ENCODE assay signal across 8 cellular contexts in genomic region chr22:45235101-45235777, GRCh38. TPM values are rescaled to one million over a fixed set of nuclear protein-coding genes. Genes with fewer than 3 reads are reported as not detected.
DNase-seq lines count a peak whose midpoint lies in the region; ATAC-seq and TF ChIP-seq lines count a peak whose summit lies in the region.

No MANE protein-coding gene starts in this region.

- peak; percentile 83 for DNase-seq in COR-L47 (lab: John Stamatoyannopoulos, UW)
- DNase-seq in activated CD8-positive, alpha-beta T cell treated with anti-CD3 and anti-CD28 coated beads, Interleukin-2, amount 10 ng/mL, durations not matched to agents 7 days and 5 days = peak; percentile 55
- peak; percentile 41 to 45 for DNase-seq in stimulated activated naive CD8-positive, alpha-beta T cell treated with anti-CD3 and anti-CD28 coated beads, Interleukin-15, amount 100 ng/mL, for 72 hours
- no peak for DNase-seq in stimulated activated CD4-positive, alpha-beta T cell treated with anti-CD3 and anti-CD28 coated beads, Interleukin-1b, Interleukin-23, amount 100 ng/mL, for 48 hours
- DNase-seq in DMS114 treated with DMSO at 0.1 percent for 48 hours (lab: John Stamatoyannopoulos, UW; ENCODE audit: unreplicated experiment) = no peak

- H3K9me3 Mint-ChIP-seq in activated CD8-positive, alpha-beta T cell treated with anti-CD3 and anti-CD28 coated beads, Interleukin-2, amount 10 ng/mL, durations not matched to agents 7 days and 5 days (ENCODE audit: insufficient read depth) = no peaks in the 10 kb centered on the region
- no peaks in the 10 kb centered on the region for H3K9me3 Mint-ChIP-seq in stimulated activated naive CD8-positive, alpha-beta T cell treated with anti-CD3 and anti-CD28 coated beads, Interleukin-15, amount 100 ng/mL, for 72 hours

- ATAC-seq in HG03175 (IDR thresholded peaks at IDR 0.05; ENCODE audit: unreplicated experiment) (peak; percentile 79), GM18520 (IDR thresholded peaks at IDR 0.05; ENCODE audit: unreplicated experiment) (no peak)
- ATAC-seq in activated CD8-positive, alpha-beta T cell treated with anti-CD3 and anti-CD28 coated beads, Interleukin-2, amount 10 ng/mL, durations not matched to agents 7 days and 5 days = peak; percentile 50
- peak; percentile 79 for ATAC-seq in stimulated activated naive CD8-positive, alpha-beta T cell treated with anti-CD3 and anti-CD28 coated beads, Interleukin-15, amount 100 ng/mL, for 72 hours

- H3K27ac Mint-ChIP-seq in activated CD8-positive, alpha-beta T cell treated with anti-CD3 and anti-CD28 coated beads, Interleukin-2, amount 10 ng/mL, durations not matched to agents 7 days and 5 days = peak overlapping the region; percentile 43
- H3K27ac Mint-ChIP-seq in stimulated activated naive CD8-positive, alpha-beta T cell treated with anti-CD3 and anti-CD28 coated beads, Interleukin-15, amount 100 ng/mL, for 72 hours = peak overlapping the region; percentile 5 to 58

- peaks cover 10% of the 10 kb centered on the region for H3K36me3 Mint-ChIP-seq in activated CD8-positive, alpha-beta T cell treated with anti-CD3 and anti-CD28 coated beads, Interleukin-2, amount 10 ng/mL, durations not matched to agents 7 days and 5 days (ENCODE audit: low read depth)

- no peaks in the 10 kb centered on the region for H3K27me3 Mint-ChIP-seq in activated CD8-positive, alpha-beta T cell treated with anti-CD3 and anti-CD28 coated beads, Interleukin-2, amount 10 ng/mL, durations not matched to agents 7 days and 5 days (ENCODE audit: low read depth)
- no peaks in the 10 kb centered on the region for H3K27me3 Mint-ChIP-seq in stimulated activated naive CD8-positive, alpha-beta T cell treated with anti-CD3 and anti-CD28 coated beads, Interleukin-15, amount 100 ng/mL, for 72 hours

- peaks cover 29% of the 10 kb centered on the region for H3K4me1 Mint-ChIP-seq in activated CD8-positive, alpha-beta T cell treated with anti-CD3 and anti-CD28 coated beads, Interleukin-2, amount 10 ng/mL, durations not matched to agents 7 days and 5 days (ENCODE audit: low read depth)
- H3K4me1 Mint-ChIP-seq in stimulated activated naive CD8-positive, alpha-beta T cell treated with anti-CD3 and anti-CD28 coated beads, Interleukin-15, amount 100 ng/mL, for 72 hours = peaks cover 68% of the 10 kb centered on the region

- CTCF ChIA-PET in activated CD8-positive, alpha-beta T cell treated with anti-CD3 and anti-CD28 coated beads, Interleukin-2, amount 10 ng/mL, durations not matched to agents 7 days and 5 days (lab: Charles Lee) = interaction anchor here (0.7 to 1.6 kb wide), 3 partner anchors 29 to 56 kb away, joined by 3 to 5 read pairs (median 4); no protein-coding TSS in a partner anchor

- peak overlapping the region; percentile 15 for H3K4me3 Mint-ChIP-seq in activated CD8-positive, alpha-beta T cell treated with anti-CD3 and anti-CD28 coated beads, Interleukin-2, amount 10 ng/mL, durations not matched to agents 7 days and 5 days
- peak overlapping the region in 1 of 2 donors; percentile 68 for H3K4me3 Mint-ChIP-seq in stimulated activated naive CD8-positive, alpha-beta T cell treated with anti-CD3 and anti-CD28 coated beads, Interleukin-15, amount 100 ng/mL, for 72 hours

- POLR2A ChIA-PET in activated CD8-positive, alpha-beta T cell treated with anti-CD3 and anti-CD28 coated beads, Interleukin-2, amount 10 ng/mL, durations not matched to agents 7 days and 5 days (lab: Charles Lee) = interaction anchor here (1.0 to 1.6 kb wide), 2 partner anchors 70 to 72 kb away, joined by 3 read pairs; partner anchors contain the start of gene NUP50

- peak; percentile 70 for TF ChIP-seq POLR2A in GM19193 (IDR thresholded peaks at IDR 0.05; ENCODE audit: extremely low read depth, insufficient read depth, insufficient read length)

RNA-seq across cellular contexts. Expression of gene KIAA0930, which starts 5.5 kb away (rescaled TPM):
- total RNA-seq in activated CD8-positive, alpha-beta T cell treated with anti-CD3 and anti-CD28 coated beads, Interleukin-2, amount 10 ng/mL, durations not matched to agents 7 days and 5 days = 10 to 100 TPM; 48.5 to 52.4 TPM

RNA-seq across cellular contexts. Expression of gene UPK3A, which starts 49.5 kb away (rescaled TPM):
- total RNA-seq in activated CD8-positive, alpha-beta T cell treated with anti-CD3 and anti-CD28 coated beads, Interleukin-2, amount 10 ng/mL, durations not matched to agents 7 days and 5 days = not detected

Comparison
In these comparisons a context has a peak if more than half of its experiments do, and no peak if none do; other contexts are left out.
1. DNase-seq: peak in COR-L47 (single experiment), activated CD8-positive, alpha-beta T cell treated with anti-CD3 and anti-CD28 coated beads, Interleukin-2, amount 10 ng/mL, durations not matched to agents 7 days and 5 days (single experiment) and stimulated activated naive CD8-positive, alpha-beta T cell treated with anti-CD3 and anti-CD28 coated beads, Interleukin-15, amount 100 ng/mL, for 72 hours (2 of 2); none in stimulated activated CD4-positive, alpha-beta T cell treated with anti-CD3 and anti-CD28 coated beads, Interleukin-1b, Interleukin-23, amount 100 ng/mL, for 48 hours (single experiment) and DMS114 treated with DMSO at 0.1 percent for 48 hours (single experiment).